1 cellular context compared by ENCODE assay signal in genomic region chr22:31583861-31584485, GRCh38.
TF ChIP-seq lines count a peak whose summit lies in the region.

No MANE protein-coding gene starts in this region.

TF ChIP-seq in HepG2, 621 proteins besides CTCF, POLR2A, EP300 and RAD21 (continued from another document and continues in another):
- TF ChIP-seq ZBTB25 (CRISPR knock-in tag; IDR thresholded peaks at IDR 0.05) (no peak), HNF1B (CRISPR knock-in tag; IDR thresholded peaks at IDR 0.05) (no peak), PAF1 (CRISPR knock-in tag; IDR thresholded peaks at IDR 0.05) (no peak), HDAC6 (IDR thresholded peaks at IDR 0.05; ENCODE audit: low read depth, low read length) (no peak), ZNF616 (CRISPR knock-in tag; IDR thresholded peaks at IDR 0.05; ENCODE audit: low read depth) (no peak), PPARG (CRISPR knock-in tag; conservative IDR thresholded peaks at IDR 0.05) (no peak), FOXK1 (CRISPR knock-in tag; IDR thresholded peaks at IDR 0.05; ENCODE audit: borderline replicate concordance, low read depth) (no peak), ATF1 (CRISPR knock-in tag; IDR thresholded peaks at IDR 0.05) (no peak), SAP130 (CRISPR knock-in tag; IDR thresholded peaks at IDR 0.05; ENCODE audit: low read depth) (0 out of 2 replicates have a peak, but pooled peaks have one; percentile 7), ZNF569 (CRISPR knock-in tag; IDR thresholded peaks at IDR 0.05; ENCODE audit: borderline replicate concordance) (no peak), ARID5B (CRISPR knock-in tag; IDR thresholded peaks at IDR 0.05) (peak; percentile 33), CHD4 (IDR thresholded peaks at IDR 0.05; ENCODE audit: borderline replicate concordance, low read length) (no peak), ZNF530 (CRISPR knock-in tag; IDR thresholded peaks at IDR 0.05; ENCODE audit: low read depth) (no peak), ZNF101 (CRISPR knock-in tag; IDR thresholded peaks at IDR 0.05; ENCODE audit: borderline replicate concordance, low read depth) (no peak), NFATC3 (CRISPR knock-in tag; IDR thresholded peaks at IDR 0.05) (no peak), HMGXB4 (CRISPR knock-in tag; IDR thresholded peaks at IDR 0.05; ENCODE audit: borderline replicate concordance in 1 of 2, low read depth in 1 of 2) (no peak), NBN (conservative IDR thresholded peaks at IDR 0.05) (no peak), ZGPAT (CRISPR knock-in tag; IDR thresholded peaks at IDR 0.05) (no peak), HDAC1 (CRISPR knock-in tag; IDR thresholded peaks at IDR 0.05) (peak; percentile 22; the same call in 1 of the 2 replicates), ZNF552 (CRISPR knock-in tag; IDR thresholded peaks at IDR 0.05; ENCODE audit: borderline replicate concordance) (no peak), ZBTB20 (CRISPR knock-in tag; IDR thresholded peaks at IDR 0.05; ENCODE audit: borderline replicate concordance, low read depth) (no peak), SALL1 (CRISPR knock-in tag; IDR thresholded peaks at IDR 0.05) (0 out of 2 replicates have a peak, but pooled peaks have one; percentile 27), YEATS2 (CRISPR knock-in tag; IDR thresholded peaks at IDR 0.05; ENCODE audit: borderline replicate concordance) (peak; percentile 24; the same call in 1 of the 2 replicates), THAP7 (CRISPR knock-in tag; IDR thresholded peaks at IDR 0.05) (no peak), ZFP82 (CRISPR knock-in tag; IDR thresholded peaks at IDR 0.05; ENCODE audit: borderline replicate concordance) (0 out of 2 replicates have a peak, but pooled peaks have one; percentile 57), DZIP1 (CRISPR knock-in tag; IDR thresholded peaks at IDR 0.05) (no peak), KLF16 (CRISPR knock-in tag; IDR thresholded peaks at IDR 0.05) (no peak), ZFP62 (CRISPR knock-in tag; IDR thresholded peaks at IDR 0.05) (no peak), ZNF143 (CRISPR knock-in tag; IDR thresholded peaks at IDR 0.05) (no peak), ZNF670 (CRISPR knock-in tag; IDR thresholded peaks at IDR 0.05; ENCODE audit: borderline replicate concordance) (no peak), ZNF7 (CRISPR knock-in tag; IDR thresholded peaks at IDR 0.05) (no peak), ZFX (CRISPR knock-in tag; IDR thresholded peaks at IDR 0.05; ENCODE audit: low read depth) (no peak), ZNF761 (CRISPR knock-in tag; conservative IDR thresholded peaks at IDR 0.05) (no peak), DDIT3 (CRISPR knock-in tag; IDR thresholded peaks at IDR 0.05) (no peak), HNF1A (IDR thresholded peaks at IDR 0.05; ENCODE audit: low read depth) (no peak), HNF1A (CRISPR knock-in tag; IDR thresholded peaks at IDR 0.05; ENCODE audit: borderline replicate concordance) (no peak), ATAD3A (CRISPR knock-in tag; IDR thresholded peaks at IDR 0.05) (no peak)
